Comparison of ENCODE assay signal across 1 cellular context in the genomic region with DNA sequence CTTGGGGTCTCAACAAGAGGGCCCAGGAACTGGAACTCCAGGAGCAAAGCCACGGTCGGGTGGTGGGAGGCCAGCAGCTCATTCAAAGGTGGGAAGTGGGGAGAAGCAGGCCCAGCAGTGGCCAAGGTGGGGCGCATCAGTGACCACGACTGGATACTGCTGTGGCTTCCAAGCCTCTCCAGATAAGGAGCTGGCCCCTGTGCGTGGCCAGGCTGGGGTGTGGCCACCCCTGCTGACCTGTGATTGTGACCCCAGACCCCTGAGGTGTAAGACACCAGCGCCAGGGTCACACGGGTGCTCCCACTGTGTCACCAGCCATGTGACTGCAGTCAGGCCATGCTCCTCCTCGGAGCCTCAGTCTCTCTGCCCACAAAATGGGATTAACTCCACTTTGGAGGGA.
TF ChIP-seq lines count a peak whose summit lies in the region.

No MANE protein-coding gene starts in this region.

TF ChIP-seq in H1, 55 proteins besides CTCF, POLR2A, EP300 and RAD21:
- TF ChIP-seq SP2 (IDR thresholded peaks at IDR 0.05; ENCODE audit: low read length) (no peak), CEBPB (IDR thresholded peaks at IDR 0.05; ENCODE audit: low read depth, low read length) (no peak), EGR1 (IDR thresholded peaks at IDR 0.05; ENCODE audit: borderline replicate concordance, low read depth, low read length) (no peak), BRCA1 (IDR thresholded peaks at IDR 0.05; ENCODE audit: low read depth, low read length) (no peak), KDM4A (IDR thresholded peaks at IDR 0.05; ENCODE audit: low read depth, low read length, severe bottlenecking) (no peak), CHD2 (IDR thresholded peaks at IDR 0.05; ENCODE audit: low read length) (no peak), SIRT6 (IDR thresholded peaks at IDR 0.05; ENCODE audit: low read length) (no peak), JUN (IDR thresholded peaks at IDR 0.05; ENCODE audit: low read depth, low read length) (no peak), TAF7 (optimal IDR thresholded peaks at IDR 0.05; ENCODE audit: borderline replicate concordance, low read depth, low read length) (no peak), FOSL1 (IDR thresholded peaks at IDR 0.05; ENCODE audit: insufficient read depth, low read depth, low read length) (no peak), BACH1 (IDR thresholded peaks at IDR 0.05; ENCODE audit: low read length) (no peak), TBP (IDR thresholded peaks at IDR 0.05; ENCODE audit: low read depth, low read length) (no peak)
- TF ChIP-seq, protein P1, sequence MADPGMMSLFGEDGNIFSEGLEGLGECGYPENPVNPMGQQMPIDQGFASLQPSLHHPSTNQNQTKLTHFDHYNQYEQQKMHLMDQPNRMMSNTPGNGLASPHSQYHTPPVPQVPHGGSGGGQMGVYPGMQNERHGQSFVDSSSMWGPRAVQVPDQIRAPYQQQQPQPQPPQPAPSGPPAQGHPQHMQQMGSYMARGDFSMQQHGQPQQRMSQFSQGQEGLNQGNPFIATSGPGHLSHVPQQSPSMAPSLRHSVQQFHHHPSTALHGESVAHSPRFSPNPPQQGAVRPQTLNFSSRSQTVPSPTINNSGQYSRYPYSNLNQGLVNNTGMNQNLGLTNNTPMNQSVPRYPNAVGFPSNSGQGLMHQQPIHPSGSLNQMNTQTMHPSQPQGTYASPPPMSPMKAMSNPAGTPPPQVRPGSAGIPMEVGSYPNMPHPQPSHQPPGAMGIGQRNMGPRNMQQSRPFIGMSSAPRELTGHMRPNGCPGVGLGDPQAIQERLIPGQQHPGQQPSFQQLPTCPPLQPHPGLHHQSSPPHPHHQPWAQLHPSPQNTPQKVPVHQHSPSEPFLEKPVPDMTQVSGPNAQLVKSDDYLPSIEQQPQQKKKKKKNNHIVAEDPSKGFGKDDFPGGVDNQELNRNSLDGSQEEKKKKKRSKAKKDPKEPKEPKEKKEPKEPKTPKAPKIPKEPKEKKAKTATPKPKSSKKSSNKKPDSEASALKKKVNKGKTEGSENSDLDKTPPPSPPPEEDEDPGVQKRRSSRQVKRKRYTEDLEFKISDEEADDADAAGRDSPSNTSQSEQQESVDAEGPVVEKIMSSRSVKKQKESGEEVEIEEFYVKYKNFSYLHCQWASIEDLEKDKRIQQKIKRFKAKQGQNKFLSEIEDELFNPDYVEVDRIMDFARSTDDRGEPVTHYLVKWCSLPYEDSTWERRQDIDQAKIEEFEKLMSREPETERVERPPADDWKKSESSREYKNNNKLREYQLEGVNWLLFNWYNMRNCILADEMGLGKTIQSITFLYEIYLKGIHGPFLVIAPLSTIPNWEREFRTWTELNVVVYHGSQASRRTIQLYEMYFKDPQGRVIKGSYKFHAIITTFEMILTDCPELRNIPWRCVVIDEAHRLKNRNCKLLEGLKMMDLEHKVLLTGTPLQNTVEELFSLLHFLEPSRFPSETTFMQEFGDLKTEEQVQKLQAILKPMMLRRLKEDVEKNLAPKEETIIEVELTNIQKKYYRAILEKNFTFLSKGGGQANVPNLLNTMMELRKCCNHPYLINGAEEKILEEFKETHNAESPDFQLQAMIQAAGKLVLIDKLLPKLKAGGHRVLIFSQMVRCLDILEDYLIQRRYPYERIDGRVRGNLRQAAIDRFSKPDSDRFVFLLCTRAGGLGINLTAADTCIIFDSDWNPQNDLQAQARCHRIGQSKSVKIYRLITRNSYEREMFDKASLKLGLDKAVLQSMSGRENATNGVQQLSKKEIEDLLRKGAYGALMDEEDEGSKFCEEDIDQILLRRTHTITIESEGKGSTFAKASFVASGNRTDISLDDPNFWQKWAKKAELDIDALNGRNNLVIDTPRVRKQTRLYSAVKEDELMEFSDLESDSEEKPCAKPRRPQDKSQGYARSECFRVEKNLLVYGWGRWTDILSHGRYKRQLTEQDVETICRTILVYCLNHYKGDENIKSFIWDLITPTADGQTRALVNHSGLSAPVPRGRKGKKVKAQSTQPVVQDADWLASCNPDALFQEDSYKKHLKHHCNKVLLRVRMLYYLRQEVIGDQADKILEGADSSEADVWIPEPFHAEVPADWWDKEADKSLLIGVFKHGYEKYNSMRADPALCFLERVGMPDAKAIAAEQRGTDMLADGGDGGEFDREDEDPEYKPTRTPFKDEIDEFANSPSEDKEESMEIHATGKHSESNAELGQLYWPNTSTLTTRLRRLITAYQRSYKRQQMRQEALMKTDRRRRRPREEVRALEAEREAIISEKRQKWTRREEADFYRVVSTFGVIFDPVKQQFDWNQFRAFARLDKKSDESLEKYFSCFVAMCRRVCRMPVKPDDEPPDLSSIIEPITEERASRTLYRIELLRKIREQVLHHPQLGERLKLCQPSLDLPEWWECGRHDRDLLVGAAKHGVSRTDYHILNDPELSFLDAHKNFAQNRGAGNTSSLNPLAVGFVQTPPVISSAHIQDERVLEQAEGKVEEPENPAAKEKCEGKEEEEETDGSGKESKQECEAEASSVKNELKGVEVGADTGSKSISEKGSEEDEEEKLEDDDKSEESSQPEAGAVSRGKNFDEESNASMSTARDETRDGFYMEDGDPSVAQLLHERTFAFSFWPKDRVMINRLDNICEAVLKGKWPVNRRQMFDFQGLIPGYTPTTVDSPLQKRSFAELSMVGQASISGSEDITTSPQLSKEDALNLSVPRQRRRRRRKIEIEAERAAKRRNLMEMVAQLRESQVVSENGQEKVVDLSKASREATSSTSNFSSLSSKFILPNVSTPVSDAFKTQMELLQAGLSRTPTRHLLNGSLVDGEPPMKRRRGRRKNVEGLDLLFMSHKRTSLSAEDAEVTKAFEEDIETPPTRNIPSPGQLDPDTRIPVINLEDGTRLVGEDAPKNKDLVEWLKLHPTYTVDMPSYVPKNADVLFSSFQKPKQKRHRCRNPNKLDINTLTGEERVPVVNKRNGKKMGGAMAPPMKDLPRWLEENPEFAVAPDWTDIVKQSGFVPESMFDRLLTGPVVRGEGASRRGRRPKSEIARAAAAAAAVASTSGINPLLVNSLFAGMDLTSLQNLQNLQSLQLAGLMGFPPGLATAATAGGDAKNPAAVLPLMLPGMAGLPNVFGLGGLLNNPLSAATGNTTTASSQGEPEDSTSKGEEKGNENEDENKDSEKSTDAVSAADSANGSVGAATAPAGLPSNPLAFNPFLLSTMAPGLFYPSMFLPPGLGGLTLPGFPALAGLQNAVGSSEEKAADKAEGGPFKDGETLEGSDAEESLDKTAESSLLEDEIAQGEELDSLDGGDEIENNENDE (IDR thresholded peaks at IDR 0.05; ENCODE audit: insufficient replicate concordance, low read length), result no peak
- TF ChIP-seq, protein P2, sequence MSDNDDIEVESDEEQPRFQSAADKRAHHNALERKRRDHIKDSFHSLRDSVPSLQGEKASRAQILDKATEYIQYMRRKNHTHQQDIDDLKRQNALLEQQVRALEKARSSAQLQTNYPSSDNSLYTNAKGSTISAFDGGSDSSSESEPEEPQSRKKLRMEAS (IDR thresholded peaks at IDR 0.05), result no peak
- TF ChIP-seq, protein P3, sequence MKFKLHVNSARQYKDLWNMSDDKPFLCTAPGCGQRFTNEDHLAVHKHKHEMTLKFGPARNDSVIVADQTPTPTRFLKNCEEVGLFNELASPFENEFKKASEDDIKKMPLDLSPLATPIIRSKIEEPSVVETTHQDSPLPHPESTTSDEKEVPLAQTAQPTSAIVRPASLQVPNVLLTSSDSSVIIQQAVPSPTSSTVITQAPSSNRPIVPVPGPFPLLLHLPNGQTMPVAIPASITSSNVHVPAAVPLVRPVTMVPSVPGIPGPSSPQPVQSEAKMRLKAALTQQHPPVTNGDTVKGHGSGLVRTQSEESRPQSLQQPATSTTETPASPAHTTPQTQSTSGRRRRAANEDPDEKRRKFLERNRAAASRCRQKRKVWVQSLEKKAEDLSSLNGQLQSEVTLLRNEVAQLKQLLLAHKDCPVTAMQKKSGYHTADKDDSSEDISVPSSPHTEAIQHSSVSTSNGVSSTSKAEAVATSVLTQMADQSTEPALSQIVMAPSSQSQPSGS (IDR thresholded peaks at IDR 0.05; ENCODE audit: low read length), result no peak
